Comparison of ENCODE assay signal across 8 cellular contexts in the genomic region with DNA sequence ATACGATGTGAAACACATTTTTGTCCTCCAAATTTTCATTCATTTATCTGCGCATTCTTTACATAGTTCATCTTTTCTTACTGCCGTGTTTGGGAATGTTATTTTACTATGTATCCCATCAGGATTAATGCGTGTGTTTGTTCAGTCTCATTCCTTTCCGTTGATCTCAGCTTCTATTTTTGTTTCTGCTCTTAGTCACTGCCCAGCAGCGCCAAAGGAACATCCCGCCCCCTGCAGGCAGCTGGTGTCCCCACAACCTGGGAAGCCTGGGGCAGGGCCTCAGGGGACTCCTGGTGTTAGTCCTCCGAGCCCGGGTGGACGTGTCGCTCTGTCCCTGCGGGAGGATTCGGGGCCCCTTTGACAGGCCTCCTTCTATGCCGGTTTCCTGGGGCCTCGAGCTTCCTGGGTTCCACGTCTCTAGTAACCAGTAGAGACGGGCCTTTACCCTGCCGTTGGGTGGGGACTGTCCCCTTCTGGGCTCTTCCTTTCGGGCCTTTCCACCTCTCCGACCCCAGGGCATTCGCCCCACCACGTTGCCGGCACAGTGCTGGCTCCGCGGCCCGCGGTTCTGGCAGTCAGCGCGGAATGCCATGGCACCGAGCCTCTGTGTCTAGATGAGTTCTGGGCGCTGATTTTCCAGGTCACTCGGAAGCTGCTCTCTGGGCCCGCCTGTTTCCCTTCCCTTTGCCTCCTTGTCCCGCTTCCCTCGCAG. TPM values are rescaled to one million over a fixed set of nuclear protein-coding genes. Genes with fewer than 3 reads are reported as not detected.
DNase-seq lines count a peak whose midpoint lies in the region; ATAC-seq and TF ChIP-seq lines count a peak whose summit lies in the region.

No MANE protein-coding gene starts in this region.

- H3K27me3 Mint-ChIP-seq in chondrocyte (ENCODE audit: low read depth): no peaks in the 10 kb centered on the region

- H3K4me3 ChIP-seq in AG09309 (ENCODE audit: control insufficient read depth, low read depth, low read length): peak overlapping the region; percentile 13
- peak overlapping the region; percentile 10 for H3K4me3 ChIP-seq in kidney epithelial cell (ENCODE audit: low read depth, low read length)

- peak; percentile 96 for DNase-seq in AG09309 (ENCODE audit: low read depth)
- DNase-seq in NCI-H345 (lab: John Stamatoyannopoulos, UW): peak; percentile 91
- DNase-seq in activated CD4-positive, alpha-beta T cell treated with anti-CD3 and anti-CD28 coated beads for 1 hour: peak; percentile 78
- peak; percentile 96 for DNase-seq in chondrocyte (ENCODE audit: low spot score)
- DNase-seq in kidney epithelial cell (ENCODE audit: low read depth): peak; percentile 86
- DNase-seq in stimulated activated CD4-positive, alpha-beta T cell treated with anti-CD3 and anti-CD28 coated beads, Interleukin-15, amount 100 ng/mL, for 48 hours (ENCODE audit: low read depth in 2 of 2): peak; percentile 80 to 83

- no peaks in the 10 kb centered on the region for H3K9me3 Mint-ChIP-seq in chondrocyte (ENCODE audit: low read depth)

- peak; percentile 49 for ATAC-seq in GM18907 (IDR thresholded peaks at IDR 0.05; ENCODE audit: unreplicated experiment)
- ATAC-seq in HG03175 (IDR thresholded peaks at IDR 0.05; ENCODE audit: unreplicated experiment): peak; percentile 57

- TF ChIP-seq CTCF in AG09309 (IDR thresholded peaks at IDR 0.05; ENCODE audit: control insufficient read depth, insufficient read depth, low read depth, low read length, missing control alignments): peak; percentile 95
- peak; percentile 94 for TF ChIP-seq CTCF in chondrocyte (IDR thresholded peaks at IDR 0.05)
- TF ChIP-seq CTCF in kidney epithelial cell (IDR thresholded peaks at IDR 0.05; ENCODE audit: insufficient read depth, low read length, poor library complexity, severe bottlenecking): peak; percentile 97

- H3K27ac Mint-ChIP-seq in chondrocyte (ENCODE audit: unreplicated experiment): peak overlapping the region; percentile 100

- no peaks in the 10 kb centered on the region for H3K36me3 ChIP-seq in kidney epithelial cell (ENCODE audit: control insufficient read depth, insufficient read depth, low read length)

- no peaks in the 10 kb centered on the region for H3K36me3 Mint-ChIP-seq in chondrocyte (ENCODE audit: low read depth)

- no peaks in the 10 kb centered on the region for H3K27me3 ChIP-seq in kidney epithelial cell (ENCODE audit: control insufficient read depth, insufficient read depth, low read length)

- H3K4me3 Mint-ChIP-seq in chondrocyte (ENCODE audit: unreplicated experiment): peak overlapping the region; percentile 75

- H3K4me1 Mint-ChIP-seq in chondrocyte (ENCODE audit: low read depth): peaks cover 41% of the 10 kb centered on the region

RNA-seq across cellular contexts. Expression of gene WEE1, which starts 39.8 kb away (rescaled TPM):
- 17.8 to 31.2 TPM (median 17.8 TPM) in 3 replicates for total RNA-seq in chondrocyte
- total RNA-seq in kidney epithelial cell: 57.3 and 62.5 TPM in 2 replicates

RNA-seq across cellular contexts. Expression of gene SWAP70, which starts 50.6 kb away (rescaled TPM):
- total RNA-seq in chondrocyte (20.1 to 25.7 TPM (median 20.4 TPM) in 3 replicates), kidney epithelial cell (15.6 and 18.0 TPM in 2 replicates)

Comparison
In these comparisons a context has a peak if more than half of its experiments do, and no peak if none do; other contexts are left out.
1. Peak in every context shown above with its lines: DNase-seq, ATAC-seq and H3K4me3 ChIP-seq.